Comparison of ENCODE assay signal across 8 cellular contexts in genomic region chr12:92702754-92703679, GRCh38. TPM values are rescaled to one million over a fixed set of nuclear protein-coding genes. Genes with fewer than 3 reads are reported as not detected.
DNase-seq lines count a peak whose midpoint lies in the region; ATAC-seq and TF ChIP-seq lines count a peak whose summit lies in the region.

Gene PLEKHG7, plus strand, starts transcription at chr12:92702989. Its CDS starts 3,643 bp downstream, at chr12:92706632.

- H3K36me3 Mint-ChIP-seq in activated T-helper 1 cell treated with anti-CD3 and anti-CD28 coated beads, Interleukin-12 subunit alpha, Interleukin-12 subunit beta, Interleukin-2, Interleukin-4 antibody, amounts not matched to agents 30 ng/mL and 10 ng/mL and 1 ng/mL, durations not matched to agents 14 hours and 24 hours and 36 hours (ENCODE audit: low read depth): no peaks in the 10 kb centered on the region
- H3K36me3 Mint-ChIP-seq in activated T-cell treated with anti-CD3 and anti-CD28 coated beads, Interleukin-2, amount 50 U/mL, for 24 hours (ENCODE audit: low read depth): no peaks in the 10 kb centered on the region

- peak within 1 kb of the TSS; percentile 68 for H3K9ac ChIP-seq in OCI-LY3 (ENCODE audit: low read length)
- H3K9ac ChIP-seq in rectal smooth muscle tissue (ENCODE audit: low read length): no peak within 1 kb of the TSS

- intact Hi-C loops in activated T-helper 1 cell treated with anti-CD3 and anti-CD28 coated beads, Interleukin-12 subunit alpha, Interleukin-12 subunit beta, Interleukin-2, Interleukin-4 antibody, amounts not matched to agents 30 ng/mL and 10 ng/mL and 1 ng/mL, durations not matched to agents 14 hours and 24 hours and 36 hours (cut with micrococcal nuclease): no loop called here

- peak within 1 kb of the TSS; percentile 78 for H3K4me3 ChIP-seq in OCI-LY3 (ENCODE audit: low read length)
- H3K4me3 ChIP-seq in rectal smooth muscle tissue (ENCODE audit: low read length): peak within 1 kb of the TSS; percentile 62

- no peak within 1 kb of the TSS for H3K27ac Mint-ChIP-seq in activated T-helper 1 cell treated with anti-CD3 and anti-CD28 coated beads, Interleukin-12 subunit alpha, Interleukin-12 subunit beta, Interleukin-2, Interleukin-4 antibody, amounts not matched to agents 30 ng/mL and 10 ng/mL and 1 ng/mL, durations not matched to agents 14 hours and 24 hours and 36 hours
- no peak within 1 kb of the TSS for H3K27ac Mint-ChIP-seq in activated T-cell treated with anti-CD3 and anti-CD28 coated beads, Interleukin-2, amount 50 U/mL, for 24 hours

- no peaks in the 10 kb centered on the region for H3K79me2 ChIP-seq in OCI-LY3 (ENCODE audit: low read length)

- H2AFZ ChIP-seq in OCI-LY3 (ENCODE audit: low read depth, low read length): peak within 1 kb of the TSS; percentile 77

- ATAC-seq in GM18873 (IDR thresholded peaks at IDR 0.05; ENCODE audit: low FRiP score, unreplicated experiment) (peak; percentile 94), HG02759 (IDR thresholded peaks at IDR 0.05; ENCODE audit: unreplicated experiment) (peak; percentile 93)

- peak within 1 kb of the TSS; percentile 95 for H3K27ac ChIP-seq in OCI-LY3 (ENCODE audit: low read length)
- no peak within 1 kb of the TSS for H3K27ac ChIP-seq in rectal smooth muscle tissue (ENCODE audit: low read depth, low read length)

- no peaks in the 10 kb centered on the region for H3K36me3 ChIP-seq in OCI-LY3 (replicated peaks; ENCODE audit: low read depth, low read length)
- no peaks in the 10 kb centered on the region for H3K36me3 ChIP-seq in rectal smooth muscle tissue (ENCODE audit: control insufficient read depth, insufficient read depth, low read length)

- H3K27me3 ChIP-seq in OCI-LY3 (ENCODE audit: low read depth, low read length): no peaks in the 10 kb centered on the region
- no peaks in the 10 kb centered on the region for H3K27me3 ChIP-seq in rectal smooth muscle tissue (ENCODE audit: control insufficient read depth, insufficient read depth, low read length)

- no peaks in the 10 kb centered on the region for H3K27me3 Mint-ChIP-seq in activated T-helper 1 cell treated with anti-CD3 and anti-CD28 coated beads, Interleukin-12 subunit alpha, Interleukin-12 subunit beta, Interleukin-2, Interleukin-4 antibody, amounts not matched to agents 30 ng/mL and 10 ng/mL and 1 ng/mL, durations not matched to agents 14 hours and 24 hours and 36 hours (ENCODE audit: insufficient read depth)
- H3K27me3 Mint-ChIP-seq in activated T-cell treated with anti-CD3 and anti-CD28 coated beads, Interleukin-2, amount 50 U/mL, for 24 hours: no peaks in the 10 kb centered on the region

- H4K20me1 ChIP-seq in OCI-LY3 (ENCODE audit: insufficient read depth, low read length): no peaks in the 10 kb centered on the region

- no peak for TF ChIP-seq CTCF in OCI-LY3 (IDR thresholded peaks at IDR 0.05; ENCODE audit: low read depth, low read length)

- H3K4me1 Mint-ChIP-seq in activated T-helper 1 cell treated with anti-CD3 and anti-CD28 coated beads, Interleukin-12 subunit alpha, Interleukin-12 subunit beta, Interleukin-2, Interleukin-4 antibody, amounts not matched to agents 30 ng/mL and 10 ng/mL and 1 ng/mL, durations not matched to agents 14 hours and 24 hours and 36 hours (ENCODE audit: low read depth): peaks cover 15% of the 10 kb centered on the region
- H3K4me1 Mint-ChIP-seq in activated T-cell treated with anti-CD3 and anti-CD28 coated beads, Interleukin-2, amount 50 U/mL, for 24 hours (ENCODE audit: low read depth): peaks cover 12% of the 10 kb centered on the region

- peak within 1 kb of the TSS; percentile 89 for H3K4me2 ChIP-seq in OCI-LY3 (ENCODE audit: low read length)

- peaks cover 1% of the 10 kb centered on the region; the same call in 1 of the 2 replicates for H3K9me3 ChIP-seq in OCI-LY3 (ENCODE audit: insufficient read depth, low read length)

- no peak within 1 kb of the TSS for H3K4me3 Mint-ChIP-seq in activated T-helper 1 cell treated with anti-CD3 and anti-CD28 coated beads, Interleukin-12 subunit alpha, Interleukin-12 subunit beta, Interleukin-2, Interleukin-4 antibody, amounts not matched to agents 30 ng/mL and 10 ng/mL and 1 ng/mL, durations not matched to agents 14 hours and 24 hours and 36 hours
- H3K4me3 Mint-ChIP-seq in activated T-cell treated with anti-CD3 and anti-CD28 coated beads, Interleukin-2, amount 50 U/mL, for 24 hours: no peak within 1 kb of the TSS

- H3K4me1 ChIP-seq in OCI-LY3 (ENCODE audit: low read length) (peaks cover 32% of the 10 kb centered on the region), rectal smooth muscle tissue (ENCODE audit: control insufficient read depth, insufficient read depth, low read length) (no peaks in the 10 kb centered on the region)

- peaks cover 6% of the 10 kb centered on the region for H3K9me3 Mint-ChIP-seq in activated T-helper 1 cell treated with anti-CD3 and anti-CD28 coated beads, Interleukin-12 subunit alpha, Interleukin-12 subunit beta, Interleukin-2, Interleukin-4 antibody, amounts not matched to agents 30 ng/mL and 10 ng/mL and 1 ng/mL, durations not matched to agents 14 hours and 24 hours and 36 hours
- peaks cover under 1% of the 10 kb centered on the region for H3K9me3 Mint-ChIP-seq in activated T-cell treated with anti-CD3 and anti-CD28 coated beads, Interleukin-2, amount 50 U/mL, for 24 hours

- no peak for DNase-seq in activated T-helper 1 cell treated with anti-CD3 and anti-CD28 coated beads, Interleukin-12 subunit alpha, Interleukin-12 subunit beta, Interleukin-2, Interleukin-4 antibody, amounts not matched to agents 30 ng/mL and 10 ng/mL and 1 ng/mL, durations not matched to agents 14 hours and 24 hours and 36 hours (ENCODE audit: low spot score)
- DNase-seq in NCI-H2081 treated with DMSO at 0.1 percent for 48 hours (lab: John Stamatoyannopoulos, UW) (no peak), NCI-H187 (lab: John Stamatoyannopoulos, UW) (no peak)
- DNase-seq in activated T-cell treated with anti-CD3 and anti-CD28 coated beads, Interleukin-2, amount 50 U/mL, for 24 hours: no peak

RNA-seq across cellular contexts. Expression of gene PLEKHG7, which starts in this region (rescaled TPM):
- total RNA-seq in activated T-helper 1 cell treated with anti-CD3 and anti-CD28 coated beads, Interleukin-12 subunit alpha, Interleukin-12 subunit beta, Interleukin-2, Interleukin-4 antibody, amounts not matched to agents 30 ng/mL and 10 ng/mL and 1 ng/mL, durations not matched to agents 14 hours and 24 hours and 36 hours: not detected in 2 replicates
